Comparison of ENCODE assay signal across 14 cellular contexts in genomic region chr14:89231426-89232113, GRCh38.
A peak's percentile ranks its signal among the peaks of the same experiment; 100 is the strongest.
DNase-seq lines count a peak whose midpoint lies in the region; ATAC-seq and TF ChIP-seq lines count a peak whose summit lies in the region.
"Had no signal": no experiment of that assay in that cellular context is flagged by ENCODE, and none has a peak within 500 bp of the region (broad histone marks: within the 10 kb centered on the region; RNA-seq: fewer than 3 reads in every experiment).

No MANE protein-coding gene starts in this region.

- H3K27ac ChIP-seq in skeletal muscle tissue (ENCODE audit: low read depth, low read length) = peak overlapping the region; percentile 43
- H3K27ac ChIP-seq in SJCRH30 = no peak overlapping the region
- no peak overlapping the region for H3K27ac ChIP-seq in left lung
- H3K27ac ChIP-seq: C4-2B had no signal

- no peak for DNase-seq in activated naive CD8-positive, alpha-beta T cell treated with anti-CD3 and anti-CD28 coated beads for 36 hours
- DNase-seq in cerebellar cortex (ENCODE audit: low spot score) = peak; percentile 93
- no peak for DNase-seq in naive B cell
- no peak for DNase-seq in SJCRH30
- no peak for DNase-seq in left lung
- DNase-seq in AML-193 (lab: John Stamatoyannopoulos, UW) = no peak
- DNase-seq: HCEC 1CT; NCI-H1048; NCI-H524 treated with DMSO at 0.1 percent for 48 hours; NK-92 treated with Interleukin-12 subunit alpha and Interleukin-12 subunit beta, amount 100 ng/mL, for 24 hours had no signal

- intact Hi-C loops in left lung (cut with DNase I) = no loop called here

- H3K4me1 Mint-ChIP-seq in activated naive CD8-positive, alpha-beta T cell (ENCODE audit: low read depth) = peaks cover 71% of the 10 kb centered on the region
- peaks cover 43% of the 10 kb centered on the region for H3K4me1 Mint-ChIP-seq in activated naive CD8-positive, alpha-beta T cell treated with anti-CD3 and anti-CD28 coated beads for 36 hours
- H3K4me1 Mint-ChIP-seq in naive B cell = peaks cover 36 to 67% (median 45%) of the 10 kb centered on the region in 3 donors

- no peaks in the 10 kb centered on the region for H3K9me3 Mint-ChIP-seq in activated naive CD8-positive, alpha-beta T cell (ENCODE audit: low read depth)
- H3K9me3 Mint-ChIP-seq in activated naive CD8-positive, alpha-beta T cell treated with anti-CD3 and anti-CD28 coated beads for 36 hours = peaks cover 1% of the 10 kb centered on the region
- peaks cover 0 to 3% (median 0%) of the 10 kb centered on the region in 7 donors for H3K9me3 Mint-ChIP-seq in naive B cell

- H3K4me3 Mint-ChIP-seq in activated naive CD8-positive, alpha-beta T cell = no peak overlapping the region
- H3K4me3 Mint-ChIP-seq in activated naive CD8-positive, alpha-beta T cell treated with anti-CD3 and anti-CD28 coated beads for 36 hours = no peak overlapping the region
- H3K4me3 Mint-ChIP-seq in naive B cell = no peak overlapping the region

- H3K36me3 ChIP-seq in skeletal muscle tissue (ENCODE audit: control insufficient read depth in 3 of 3, insufficient read depth in 3 of 3, low read length in 3 of 3) (no peaks in the 10 kb centered on the region), SJCRH30 (no peaks in the 10 kb centered on the region), left lung (no peaks in the 10 kb centered on the region)

- H3K4me1 ChIP-seq in skeletal muscle tissue (ENCODE audit: control insufficient read depth in 3 of 3, insufficient read depth in 3 of 3, low read length in 3 of 3) (peaks cover 17 to 43% (median 34%) of the 10 kb centered on the region in 3 donors), SJCRH30 (peaks cover 14% of the 10 kb centered on the region), left lung (peaks cover 0 to 8% of the 10 kb centered on the region in 2 donors)
- H3K4me1 ChIP-seq: Caco-2 had no signal

- H3K27ac Mint-ChIP-seq in activated naive CD8-positive, alpha-beta T cell = peak overlapping the region; percentile 19
- no peak overlapping the region for H3K27ac Mint-ChIP-seq in activated naive CD8-positive, alpha-beta T cell treated with anti-CD3 and anti-CD28 coated beads for 36 hours
- H3K27ac Mint-ChIP-seq in naive B cell = peak overlapping the region in 4 of 6 donors; percentile 16 to 76 (median 56)

- no peak for TF ChIP-seq CTCF in left lung (IDR thresholded peaks at IDR 0.05)

- H3K9me3 ChIP-seq in skeletal muscle tissue (ENCODE audit: control insufficient read depth in 3 of 3, low read length in 3 of 3) = no peaks in the 10 kb centered on the region
- no peaks in the 10 kb centered on the region for H3K9me3 ChIP-seq in SJCRH30 (replicated peaks)
- no peaks in the 10 kb centered on the region for H3K9me3 ChIP-seq in left lung
- H3K9me3 ChIP-seq: Caco-2 had no signal

- peaks cover 8% of the 10 kb centered on the region for H3K36me3 Mint-ChIP-seq in activated naive CD8-positive, alpha-beta T cell
- peaks cover 52% of the 10 kb centered on the region for H3K36me3 Mint-ChIP-seq in activated naive CD8-positive, alpha-beta T cell treated with anti-CD3 and anti-CD28 coated beads for 36 hours
- no peaks in the 10 kb centered on the region for H3K36me3 Mint-ChIP-seq in naive B cell

- no peak for ATAC-seq in naive B cell (ENCODE audit: low read depth in 2 of 2)
- ATAC-seq in left lung = no peak

- H3K27me3 Mint-ChIP-seq in activated naive CD8-positive, alpha-beta T cell = no peaks in the 10 kb centered on the region
- no peaks in the 10 kb centered on the region for H3K27me3 Mint-ChIP-seq in activated naive CD8-positive, alpha-beta T cell treated with anti-CD3 and anti-CD28 coated beads for 36 hours
- no peaks in the 10 kb centered on the region for H3K27me3 Mint-ChIP-seq in naive B cell

- no peaks in the 10 kb centered on the region for H3K27me3 ChIP-seq in skeletal muscle tissue (ENCODE audit: control insufficient read depth in 3 of 3, insufficient read depth in 3 of 3, low read length in 3 of 3)
- H3K27me3 ChIP-seq in SJCRH30 = no peaks in the 10 kb centered on the region
- H3K27me3 ChIP-seq in left lung = no peaks in the 10 kb centered on the region

- H3K4me3 ChIP-seq in skeletal muscle tissue (ENCODE audit: low read length in 3 of 3) (no peak overlapping the region), SJCRH30 (no peak overlapping the region), left lung (no peak overlapping the region)

- no peak overlapping the region for H3K9ac ChIP-seq in skeletal muscle tissue (ENCODE audit: low read depth in 1 of 3, low read length in 3 of 3)
